ENCODE assay signal across 7 cellular contexts in the genomic region with DNA sequence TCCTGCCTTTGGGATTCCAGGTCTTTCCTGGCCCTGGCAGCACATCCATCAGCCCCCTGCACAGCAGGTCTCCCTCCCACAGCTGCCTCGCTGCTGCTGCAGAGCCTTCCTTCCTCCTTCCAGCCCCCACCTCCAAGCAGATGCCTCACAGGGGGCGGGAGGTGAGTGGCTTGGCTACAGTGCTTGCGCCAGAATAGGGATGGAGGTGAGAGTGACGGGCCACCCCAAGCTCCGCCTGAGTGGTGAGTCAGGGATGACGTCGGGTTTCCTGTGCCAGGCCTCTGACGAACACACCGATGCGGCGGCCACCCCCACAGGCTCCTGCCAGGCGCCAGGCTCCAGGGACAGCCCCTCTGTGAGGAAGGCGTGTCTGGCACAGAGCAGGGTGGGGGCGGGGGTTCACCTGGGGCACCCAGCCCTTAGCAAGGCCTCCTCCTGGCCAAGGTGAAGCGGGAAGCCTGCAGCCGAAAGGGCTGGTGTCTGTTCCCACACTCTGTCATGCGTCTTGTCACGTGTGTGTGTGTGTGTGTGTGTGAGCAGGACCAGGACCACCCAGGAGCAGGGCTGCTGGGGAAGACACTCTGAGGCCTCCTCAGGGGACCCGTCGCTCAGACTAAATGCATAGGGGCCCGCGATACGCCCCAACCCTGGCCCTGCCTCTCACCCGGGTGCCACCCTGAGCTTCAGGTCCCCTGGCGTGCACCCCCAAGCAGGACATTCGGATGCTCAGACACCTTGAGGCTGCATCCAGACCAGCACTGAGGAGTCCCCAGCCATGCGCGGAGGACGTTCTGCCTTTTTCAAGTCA. TPM values are rescaled to one million over a fixed set of nuclear protein-coding genes. Genes with fewer than 3 reads are reported as not detected.
DNase-seq lines count a peak whose midpoint lies in the region; ATAC-seq and TF ChIP-seq lines count a peak whose summit lies in the region.

No MANE protein-coding gene starts in this region.

- CTCF ChIA-PET in activated CD4-positive, alpha-beta memory T cell treated with anti-CD3 and anti-CD28 coated beads for 36 hours (lab: Charles Lee), result interaction anchor here (1.9 to 13.8 kb wide), 6 partner anchors 10 to 60 kb away, joined by 6 to 474 read pairs (median 20); partner anchors contain the start of genes ASTL and STARD7

- H3K4me1 Mint-ChIP-seq in activated CD4-positive, alpha-beta memory T cell treated with anti-CD3 and anti-CD28 coated beads for 36 hours (ENCODE audit: low read depth), result peaks cover 62% of the 10 kb centered on the region
- peaks cover 74% of the 10 kb centered on the region for H3K4me1 Mint-ChIP-seq in stimulated activated memory B cell treated with anti-CD40 and anti-IgM and Interleukin-4, amounts not matched to agents 10 μg/mL and 1 μg/mL and 100 μg/mL, for 72 hours

- H3K36me3 Mint-ChIP-seq in activated CD4-positive, alpha-beta memory T cell treated with anti-CD3 and anti-CD28 coated beads for 36 hours, result peaks cover 19% of the 10 kb centered on the region
- H3K36me3 Mint-ChIP-seq in stimulated activated memory B cell treated with anti-CD40 and anti-IgM and Interleukin-4, amounts not matched to agents 10 μg/mL and 1 μg/mL and 100 μg/mL, for 72 hours, result peaks cover 11% of the 10 kb centered on the region

- H3K27ac Mint-ChIP-seq in activated CD4-positive, alpha-beta memory T cell treated with anti-CD3 and anti-CD28 coated beads for 36 hours, result peak overlapping the region; percentile 100
- H3K27ac Mint-ChIP-seq in stimulated activated memory B cell treated with anti-CD40 and anti-IgM and Interleukin-4, amounts not matched to agents 10 μg/mL and 1 μg/mL and 100 μg/mL, for 72 hours, result peak overlapping the region; percentile 96

- DNase-seq in NCI-H510A treated with DMSO at 0.1 percent for 48 hours (lab: John Stamatoyannopoulos, UW), result peak; percentile 60
- peak; percentile 99 for DNase-seq in activated CD4-positive, alpha-beta memory T cell treated with anti-CD3 and anti-CD28 coated beads for 36 hours
- DNase-seq in effector CD4-positive, alpha-beta T cell, result peak; percentile 98
- DNase-seq in mucosa of gallbladder (ENCODE audit: low spot score), result peak; percentile 86

- POLR2A ChIA-PET in activated CD4-positive, alpha-beta memory T cell treated with anti-CD3 and anti-CD28 coated beads for 36 hours (lab: Charles Lee), result interaction anchor here (1.4 to 11.0 kb wide), 5 partner anchors 10 to 60 kb away, joined by 7 to 206 read pairs (median 9); partner anchors contain the start of genes ASTL and STARD7

- peak; percentile 37 for ATAC-seq in HG03095 (IDR thresholded peaks at IDR 0.05; ENCODE audit: unreplicated experiment)
- peak; percentile 74 for ATAC-seq in stimulated activated memory B cell treated with anti-CD40 and anti-IgM and Interleukin-4, amounts not matched to agents 10 μg/mL and 1 μg/mL and 100 μg/mL, for 72 hours

- peak; percentile 58 for TF ChIP-seq POLR2A in GM18526 (IDR thresholded peaks at IDR 0.05; ENCODE audit: extremely low read depth, insufficient read length)

- intact Hi-C loops in activated CD4-positive, alpha-beta memory T cell treated with anti-CD3 and anti-CD28 coated beads for 36 hours (cut with micrococcal nuclease), result loop anchor here (5.0 kb wide), 3 partner anchors 156 to 489 kb away; partner anchors contain the start of genes ANKRD36C and KANSL3

- peak overlapping the region; percentile 85 for H3K4me3 Mint-ChIP-seq in activated CD4-positive, alpha-beta memory T cell treated with anti-CD3 and anti-CD28 coated beads for 36 hours
- peak overlapping the region; percentile 65 for H3K4me3 Mint-ChIP-seq in stimulated activated memory B cell treated with anti-CD40 and anti-IgM and Interleukin-4, amounts not matched to agents 10 μg/mL and 1 μg/mL and 100 μg/mL, for 72 hours

- peaks cover 4% of the 10 kb centered on the region for H3K27me3 Mint-ChIP-seq in activated CD4-positive, alpha-beta memory T cell treated with anti-CD3 and anti-CD28 coated beads for 36 hours
- no peaks in the 10 kb centered on the region for H3K27me3 Mint-ChIP-seq in stimulated activated memory B cell treated with anti-CD40 and anti-IgM and Interleukin-4, amounts not matched to agents 10 μg/mL and 1 μg/mL and 100 μg/mL, for 72 hours

- no peaks in the 10 kb centered on the region for H3K9me3 Mint-ChIP-seq in activated CD4-positive, alpha-beta memory T cell treated with anti-CD3 and anti-CD28 coated beads for 36 hours
- no peaks in the 10 kb centered on the region for H3K9me3 Mint-ChIP-seq in stimulated activated memory B cell treated with anti-CD40 and anti-IgM and Interleukin-4, amounts not matched to agents 10 μg/mL and 1 μg/mL and 100 μg/mL, for 72 hours

RNA-seq across cellular contexts. Expression of gene DUSP2, which starts 3.4 kb away (rescaled TPM):
- 100 to 1,000 TPM; 522 to 539 TPM for total RNA-seq in activated CD4-positive, alpha-beta memory T cell treated with anti-CD3 and anti-CD28 coated beads for 36 hours
- 11.3 TPM for total RNA-seq in mucosa of gallbladder

RNA-seq across cellular contexts. Expression of gene ASTL, which starts 10.3 kb away (rescaled TPM):
- total RNA-seq in activated CD4-positive, alpha-beta memory T cell treated with anti-CD3 and anti-CD28 coated beads for 36 hours, result 1 to 10 TPM; 1.8 to 2.4 TPM
- not detected for total RNA-seq in mucosa of gallbladder

RNA-seq across cellular contexts. Expression of gene ADRA2B, which starts 32.2 kb away (rescaled TPM):
- under 1 TPM; 0.21 to 0.36 TPM for total RNA-seq in activated CD4-positive, alpha-beta memory T cell treated with anti-CD3 and anti-CD28 coated beads for 36 hours
- 0.95 TPM for total RNA-seq in mucosa of gallbladder

Comparison
In these comparisons a context has a peak if more than half of its experiments do, and no peak if none do; other contexts are left out.
1. Peak in every context shown above with its lines: DNase-seq and ATAC-seq.
2. RNA of gene DUSP2, which starts 3.4 kb away (total RNA-seq): 522 to 539 TPM in activated CD4-positive, alpha-beta memory T cell treated with anti-CD3 and anti-CD28 coated beads for 36 hours; 11.3 TPM in mucosa of gallbladder (single experiment); every median in the first group is over 10 times any median in the second.